1 cellular context compared by ENCODE assay signal in the genomic region with DNA sequence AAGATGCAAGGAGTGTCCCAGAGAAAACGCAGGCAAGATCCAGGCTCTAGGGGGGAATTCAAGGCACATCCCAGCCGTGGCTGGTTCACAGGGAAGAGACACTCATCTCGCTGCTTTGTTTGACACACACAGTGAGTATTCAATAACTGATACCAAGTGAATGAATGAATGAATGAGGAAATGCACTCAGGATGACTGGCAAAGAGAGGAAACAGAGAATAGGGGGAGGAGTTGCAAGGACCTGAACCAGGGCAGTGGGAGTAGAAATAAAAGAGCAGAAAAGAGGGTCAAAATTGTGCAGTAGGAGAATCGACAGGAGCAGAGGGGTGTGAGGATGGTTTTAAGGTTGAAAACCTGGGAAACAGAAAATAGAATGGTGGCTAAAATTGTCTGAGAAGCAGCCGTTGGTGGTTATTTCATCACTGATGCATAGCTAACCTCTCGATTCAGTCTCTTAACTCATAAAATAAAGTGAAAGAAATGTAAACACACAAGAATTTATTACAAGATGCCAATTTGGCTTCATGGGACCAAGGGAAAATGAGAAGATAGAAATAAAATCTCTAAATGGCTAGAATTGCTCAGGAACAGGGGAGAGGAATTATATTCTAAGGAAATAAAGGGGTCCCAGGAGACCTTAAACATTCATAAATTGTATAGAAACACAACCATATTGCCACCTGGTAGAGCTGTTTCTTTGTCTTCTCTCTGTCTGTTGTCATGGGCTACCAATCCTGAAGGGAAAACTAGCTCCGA.
TF ChIP-seq lines count a peak whose summit lies in the region.

No MANE protein-coding gene starts in this region.

TF ChIP-seq in IMR-90, 13 proteins besides CTCF, POLR2A, EP300 and RAD21:
- TF ChIP-seq NFE2L2 (IDR thresholded peaks at IDR 0.05; ENCODE audit: low read depth, low read length) (no peak), MAFK (IDR thresholded peaks at IDR 0.05; ENCODE audit: low read depth, low read length) (no peak), CEBPB (IDR thresholded peaks at IDR 0.05; ENCODE audit: low read depth, low read length) (no peak), CHD1 (IDR thresholded peaks at IDR 0.05; ENCODE audit: low read depth, low read length) (no peak), FOS (IDR thresholded peaks at IDR 0.05; ENCODE audit: low read depth, low read length) (no peak), SMC3 (IDR thresholded peaks at IDR 0.05; ENCODE audit: low read depth, low read length) (no peak), MXI1 (IDR thresholded peaks at IDR 0.05; ENCODE audit: borderline replicate concordance, low read depth, low read length) (no peak)
- TF ChIP-seq, protein P1, sequence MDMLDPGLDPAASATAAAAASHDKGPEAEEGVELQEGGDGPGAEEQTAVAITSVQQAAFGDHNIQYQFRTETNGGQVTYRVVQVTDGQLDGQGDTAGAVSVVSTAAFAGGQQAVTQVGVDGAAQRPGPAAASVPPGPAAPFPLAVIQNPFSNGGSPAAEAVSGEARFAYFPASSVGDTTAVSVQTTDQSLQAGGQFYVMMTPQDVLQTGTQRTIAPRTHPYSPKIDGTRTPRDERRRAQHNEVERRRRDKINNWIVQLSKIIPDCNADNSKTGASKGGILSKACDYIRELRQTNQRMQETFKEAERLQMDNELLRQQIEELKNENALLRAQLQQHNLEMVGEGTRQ (IDR thresholded peaks at IDR 0.05; ENCODE audit: low read depth, low read length), result no peak
- TF ChIP-seq, protein P2, sequence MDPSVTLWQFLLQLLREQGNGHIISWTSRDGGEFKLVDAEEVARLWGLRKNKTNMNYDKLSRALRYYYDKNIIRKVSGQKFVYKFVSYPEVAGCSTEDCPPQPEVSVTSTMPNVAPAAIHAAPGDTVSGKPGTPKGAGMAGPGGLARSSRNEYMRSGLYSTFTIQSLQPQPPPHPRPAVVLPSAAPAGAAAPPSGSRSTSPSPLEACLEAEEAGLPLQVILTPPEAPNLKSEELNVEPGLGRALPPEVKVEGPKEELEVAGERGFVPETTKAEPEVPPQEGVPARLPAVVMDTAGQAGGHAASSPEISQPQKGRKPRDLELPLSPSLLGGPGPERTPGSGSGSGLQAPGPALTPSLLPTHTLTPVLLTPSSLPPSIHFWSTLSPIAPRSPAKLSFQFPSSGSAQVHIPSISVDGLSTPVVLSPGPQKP (IDR thresholded peaks at IDR 0.05; ENCODE audit: borderline replicate concordance, low read depth, low read length), result no peak
